In the genomic region with DNA sequence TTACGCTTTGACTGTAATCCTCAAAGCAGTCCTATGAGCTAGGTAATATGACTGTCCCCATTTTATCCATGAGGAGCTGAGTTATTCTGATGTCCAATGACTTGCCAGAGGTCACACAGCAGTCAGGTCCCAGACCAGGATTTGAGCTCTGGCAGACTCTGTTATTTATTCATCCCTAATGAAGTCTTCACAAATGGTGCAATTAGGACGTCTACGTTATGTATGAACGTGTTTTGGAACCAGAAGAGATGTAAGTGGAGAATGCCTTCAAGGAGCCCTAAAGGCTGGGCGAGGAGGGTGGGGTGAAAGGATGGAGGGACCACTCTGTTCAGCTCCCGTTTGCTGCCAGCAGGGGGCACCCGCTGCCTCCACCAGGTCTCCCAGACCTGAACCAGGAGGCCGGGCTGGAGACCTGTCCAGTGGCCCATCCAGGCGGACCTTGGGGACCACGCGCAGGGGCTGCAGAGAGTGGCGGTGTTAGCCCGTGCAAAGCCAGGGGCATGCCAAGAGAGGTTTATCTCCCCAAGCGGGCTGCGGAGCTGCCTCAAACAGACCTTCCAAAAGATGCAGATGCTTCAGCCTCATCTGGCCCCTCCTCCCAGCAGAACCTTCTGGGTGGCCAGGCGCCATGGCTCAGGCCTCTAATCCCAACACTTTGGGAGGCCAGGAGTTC, we compare ENCODE assay signal across 8 cellular contexts. TPM values are rescaled to one million over a fixed set of nuclear protein-coding genes. Genes with fewer than 3 reads are reported as not detected.
DNase-seq lines count a peak whose midpoint lies in the region; ATAC-seq and TF ChIP-seq lines count a peak whose summit lies in the region.

No MANE protein-coding gene starts in this region.

- peak; percentile 62 for ATAC-seq in GM18511 (IDR thresholded peaks at IDR 0.05; ENCODE audit: unreplicated experiment)
- peak; percentile 92 for ATAC-seq in central memory CD8-positive, alpha-beta T cell (replicated peaks; ENCODE audit: extremely low read depth, poor library complexity, severe bottlenecking)
- ATAC-seq in HG03135 (IDR thresholded peaks at IDR 0.05; ENCODE audit: unreplicated experiment) = no peak

- H3K27ac ChIP-seq in AG04450 (ENCODE audit: low read depth, low read length) = no peak overlapping the region
- H3K27ac ChIP-seq in liver (ENCODE audit: low read depth in 1 of 2, low read length in 2 of 2) = no peak overlapping the region

- no peaks in the 10 kb centered on the region for H3K9me3 ChIP-seq in AG04450 (ENCODE audit: control insufficient read depth, insufficient read depth, low read length)
- H3K9me3 ChIP-seq in liver (ENCODE audit: control insufficient read depth in 4 of 4, low read length in 3 of 4) = no peaks in the 10 kb centered on the region

- H3K4me1 Mint-ChIP-seq in central memory CD8-positive, alpha-beta T cell = no peaks in the 10 kb centered on the region

- CTCF ChIA-PET in AG04450 (lab: Charles Lee) = interaction anchor here (0.6 to 4.1 kb wide), 19 partner anchors 9 to 705 kb away, joined by 3 to 26 read pairs (median 4); no protein-coding TSS in a partner anchor

- no peak overlapping the region for H3K9ac ChIP-seq in liver (ENCODE audit: low read depth in 1 of 2, low read length in 2 of 2)

- no peak overlapping the region for H3K4me3 ChIP-seq in AG04450 (ENCODE audit: low read depth, low read length)
- no peak overlapping the region for H3K4me3 ChIP-seq in liver (ENCODE audit: low read depth in 1 of 3, low read length in 3 of 3)

- DNase-seq in AG04450 (ENCODE audit: low read depth, low spot score) (no peak), NCI-H2196 treated with DMSO at 0.1 percent for 48 hours (lab: John Stamatoyannopoulos, UW; ENCODE audit: unreplicated experiment) (peak; percentile 37)
- peak; percentile 72 for DNase-seq in activated CD4-positive, alpha-beta T cell treated with anti-CD3 and anti-CD28 coated beads for 24 hours (ENCODE audit: low read depth in 2 of 2)
- DNase-seq in central memory CD8-positive, alpha-beta T cell (ENCODE audit: low spot score in 2 of 2) = peak; percentile 65 to 71
- DNase-seq in stimulated activated CD4-positive, alpha-beta T cell treated with anti-CD3 and anti-CD28 coated beads, TNF-alpha, amount 100 ng/mL, for 48 hours (ENCODE audit: low read depth in 3 of 3) = peak; percentile 44 to 73 (median 61)

- TF ChIP-seq RAD21 in liver (IDR thresholded peaks at IDR 0.05) = peak; percentile 68 to 76

- H3K9me3 Mint-ChIP-seq in central memory CD8-positive, alpha-beta T cell = no peaks in the 10 kb centered on the region

- no peaks in the 10 kb centered on the region for H3K36me3 ChIP-seq in liver (ENCODE audit: control insufficient read depth in 4 of 4, insufficient read depth in 3 of 4, low read depth in 1 of 4, low read length in 3 of 4)

- H3K36me3 Mint-ChIP-seq in central memory CD8-positive, alpha-beta T cell (ENCODE audit: insufficient read depth) = peaks cover 3% of the 10 kb centered on the region

- H3K4me1 ChIP-seq in liver (ENCODE audit: control insufficient read depth in 4 of 4, insufficient read depth in 4 of 4, low read length in 3 of 4) = no peaks in the 10 kb centered on the region

- H3K27ac Mint-ChIP-seq in central memory CD8-positive, alpha-beta T cell (ENCODE audit: low read depth) = no peak overlapping the region

- peaks cover 14% of the 10 kb centered on the region for H3K27me3 ChIP-seq in AG04450 (ENCODE audit: control insufficient read depth, insufficient read depth, low read length)
- H3K27me3 ChIP-seq in liver (ENCODE audit: control insufficient read depth in 4 of 4, insufficient read depth in 4 of 4, low read length in 3 of 4) = peaks cover 0 to 2% (median 1%) of the 10 kb centered on the region in 4 donors

- no peak overlapping the region for H3K4me3 Mint-ChIP-seq in central memory CD8-positive, alpha-beta T cell

- POLR2A ChIA-PET in AG04450 (lab: Yijun Ruan, JAX) = no interaction called here

- WGBS in liver = 9% methylated on average over 16 of the region's 16 CpGs

- TF ChIP-seq CTCF in AG04450 (IDR thresholded peaks at IDR 0.05; ENCODE audit: low read depth, low read length) (peak; percentile 80), liver (IDR thresholded peaks at IDR 0.05; ENCODE audit: low read depth, low read length, missing input control) (peak; percentile 63)

- H3K27me3 Mint-ChIP-seq in central memory CD8-positive, alpha-beta T cell = no peaks in the 10 kb centered on the region

TF ChIP-seq in liver, 16 proteins besides CTCF, POLR2A, EP300 and RAD21:
- TF ChIP-seq, protein P1, sequence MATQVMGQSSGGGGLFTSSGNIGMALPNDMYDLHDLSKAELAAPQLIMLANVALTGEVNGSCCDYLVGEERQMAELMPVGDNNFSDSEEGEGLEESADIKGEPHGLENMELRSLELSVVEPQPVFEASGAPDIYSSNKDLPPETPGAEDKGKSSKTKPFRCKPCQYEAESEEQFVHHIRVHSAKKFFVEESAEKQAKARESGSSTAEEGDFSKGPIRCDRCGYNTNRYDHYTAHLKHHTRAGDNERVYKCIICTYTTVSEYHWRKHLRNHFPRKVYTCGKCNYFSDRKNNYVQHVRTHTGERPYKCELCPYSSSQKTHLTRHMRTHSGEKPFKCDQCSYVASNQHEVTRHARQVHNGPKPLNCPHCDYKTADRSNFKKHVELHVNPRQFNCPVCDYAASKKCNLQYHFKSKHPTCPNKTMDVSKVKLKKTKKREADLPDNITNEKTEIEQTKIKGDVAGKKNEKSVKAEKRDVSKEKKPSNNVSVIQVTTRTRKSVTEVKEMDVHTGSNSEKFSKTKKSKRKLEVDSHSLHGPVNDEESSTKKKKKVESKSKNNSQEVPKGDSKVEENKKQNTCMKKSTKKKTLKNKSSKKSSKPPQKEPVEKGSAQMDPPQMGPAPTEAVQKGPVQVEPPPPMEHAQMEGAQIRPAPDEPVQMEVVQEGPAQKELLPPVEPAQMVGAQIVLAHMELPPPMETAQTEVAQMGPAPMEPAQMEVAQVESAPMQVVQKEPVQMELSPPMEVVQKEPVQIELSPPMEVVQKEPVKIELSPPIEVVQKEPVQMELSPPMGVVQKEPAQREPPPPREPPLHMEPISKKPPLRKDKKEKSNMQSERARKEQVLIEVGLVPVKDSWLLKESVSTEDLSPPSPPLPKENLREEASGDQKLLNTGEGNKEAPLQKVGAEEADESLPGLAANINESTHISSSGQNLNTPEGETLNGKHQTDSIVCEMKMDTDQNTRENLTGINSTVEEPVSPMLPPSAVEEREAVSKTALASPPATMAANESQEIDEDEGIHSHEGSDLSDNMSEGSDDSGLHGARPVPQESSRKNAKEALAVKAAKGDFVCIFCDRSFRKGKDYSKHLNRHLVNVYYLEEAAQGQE (IDR thresholded peaks at IDR 0.05) = no peak
- TF ChIP-seq HNF4A (conservative IDR thresholded peaks at IDR 0.05) = no peak
- no peak for TF ChIP-seq FOXA2 (IDR thresholded peaks at IDR 0.05)
- no peak for TF ChIP-seq TAF1 (conservative IDR thresholded peaks at IDR 0.05)
- TF ChIP-seq, protein P2, sequence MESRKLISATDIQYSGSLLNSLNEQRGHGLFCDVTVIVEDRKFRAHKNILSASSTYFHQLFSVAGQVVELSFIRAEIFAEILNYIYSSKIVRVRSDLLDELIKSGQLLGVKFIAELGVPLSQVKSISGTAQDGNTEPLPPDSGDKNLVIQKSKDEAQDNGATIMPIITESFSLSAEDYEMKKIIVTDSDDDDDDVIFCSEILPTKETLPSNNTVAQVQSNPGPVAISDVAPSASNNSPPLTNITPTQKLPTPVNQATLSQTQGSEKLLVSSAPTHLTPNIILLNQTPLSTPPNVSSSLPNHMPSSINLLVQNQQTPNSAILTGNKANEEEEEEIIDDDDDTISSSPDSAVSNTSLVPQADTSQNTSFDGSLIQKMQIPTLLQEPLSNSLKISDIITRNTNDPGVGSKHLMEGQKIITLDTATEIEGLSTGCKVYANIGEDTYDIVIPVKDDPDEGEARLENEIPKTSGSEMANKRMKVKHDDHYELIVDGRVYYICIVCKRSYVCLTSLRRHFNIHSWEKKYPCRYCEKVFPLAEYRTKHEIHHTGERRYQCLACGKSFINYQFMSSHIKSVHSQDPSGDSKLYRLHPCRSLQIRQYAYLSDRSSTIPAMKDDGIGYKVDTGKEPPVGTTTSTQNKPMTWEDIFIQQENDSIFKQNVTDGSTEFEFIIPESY (IDR thresholded peaks at IDR 0.05) = no peak
- TF ChIP-seq RXRA (IDR thresholded peaks at IDR 0.05) = no peak
- no peak for TF ChIP-seq JUND (IDR thresholded peaks at IDR 0.05)
- no peak for TF ChIP-seq SP1 (IDR thresholded peaks at IDR 0.05)
- TF ChIP-seq GABPA (IDR thresholded peaks at IDR 0.05 in 1 of 2, conservative IDR thresholded peaks at IDR 0.05 in 1 of 2) = no peak

RNA-seq across cellular contexts. Expression of gene ZNF335, which starts 15.2 kb away (rescaled TPM):
- polyA plus RNA-seq in AG04450 (2011; rRNA removed) (5.5 and 7.6 TPM in 2 replicates), liver (1 to 10 TPM; 3.0 to 4.1 TPM)
- 18.8 and 19.3 TPM in 2 replicates for polyA minus RNA-seq in AG04450 (2011; rRNA and poly(A)+ RNA removed)
- 10 to 100 TPM in 1 of 2 donors, 1 to 10 TPM in 1; 9.1 to 14.6 TPM for total RNA-seq in liver

RNA-seq across cellular contexts. Expression of gene MMP9, which starts 21.5 kb away (rescaled TPM):
- polyA plus RNA-seq in AG04450 (2011; rRNA removed) (not detected in 2 replicates), liver (1 to 10 TPM in 1 of 2 donors, under 1 TPM in 1; 0.29 to 1.6 TPM)
- polyA minus RNA-seq in AG04450 (2011; rRNA and poly(A)+ RNA removed) = not detected in 2 replicates
- total RNA-seq in liver = 1 to 10 TPM in 1 of 2 donors, under 1 TPM in 1; 0.84 to 5.4 TPM

RNA-seq across cellular contexts. Expression of gene SLC12A5, which starts 41.8 kb away (rescaled TPM):
- polyA plus RNA-seq in AG04450 (2011; rRNA removed) (0.55 and 1.7 TPM in 2 replicates), liver (1 to 10 TPM in 1 of 2 donors, not detected in 1; 1.5 TPM)
- 0.13 and 1.3 TPM in 2 replicates for polyA minus RNA-seq in AG04450 (2011; rRNA and poly(A)+ RNA removed)
- under 1 TPM in 1 of 2 donors, not detected in 1; 0.33 TPM for total RNA-seq in liver

RNA-seq across cellular contexts. Expression of gene PCIF1, which starts 52.8 kb away (rescaled TPM):
- polyA plus RNA-seq in AG04450 (2011; rRNA removed) (11.5 and 14.6 TPM in 2 replicates), liver (10 to 100 TPM in 1 of 2 donors, 1 to 10 TPM in 1; 9.2 to 12.4 TPM)
- 19.7 and 24.9 TPM in 2 replicates for polyA minus RNA-seq in AG04450 (2011; rRNA and poly(A)+ RNA removed)
- total RNA-seq in liver = 10 to 100 TPM; 11.5 TPM
